39 cellular contexts compared by ENCODE assay signal in the genomic region with DNA sequence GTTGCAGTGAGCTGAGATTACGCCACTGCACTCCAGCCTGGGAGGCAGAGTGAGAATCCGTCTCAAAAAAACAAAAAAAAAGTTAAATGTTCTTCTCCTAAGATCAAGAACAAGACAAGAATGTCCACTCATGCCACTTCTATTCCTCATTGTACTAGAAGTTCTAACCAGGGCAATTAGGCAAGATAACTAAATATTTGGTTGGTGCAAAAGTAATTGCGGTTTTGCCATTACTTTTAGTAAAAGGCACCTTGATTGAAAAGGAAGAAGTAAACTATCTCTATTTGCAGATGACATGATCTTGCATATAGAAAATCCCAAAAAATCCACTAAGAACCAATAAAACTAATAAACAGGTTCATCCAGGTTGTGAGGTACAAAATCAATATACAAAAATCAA. TPM values are rescaled to one million over a fixed set of nuclear protein-coding genes. Genes with fewer than 3 reads are reported as not detected.
"Had no signal": no experiment of that assay in that cellular context is flagged by ENCODE, and none has a peak within 500 bp of the region (broad histone marks: within the 10 kb centered on the region; RNA-seq: fewer than 3 reads in every experiment).

No MANE protein-coding gene starts in this region.

- H3K27me3 Mint-ChIP-seq: activated CD4-positive, alpha-beta memory T cell treated with anti-CD3 and anti-CD28 coated beads for 36 hours had no signal

- H3K36me3 ChIP-seq: adrenal gland, cardiac muscle cell had no signal

- H3K9me3 Mint-ChIP-seq: activated CD4-positive, alpha-beta memory T cell treated with anti-CD3 and anti-CD28 coated beads for 36 hours; activated CD4-positive, alpha-beta T cell treated with anti-CD3 and anti-CD28 coated beads, Interleukin-2, amount 10 ng/mL, durations not matched to agents 24 days and 14 days; activated CD8-positive, alpha-beta T cell treated with anti-CD3 and anti-CD28 coated beads for 36 hours; activated naive CD4-positive, alpha-beta T cell treated with anti-CD3 and anti-CD28 coated beads for 36 hours; activated naive CD4-positive, alpha-beta T cell treated with anti-CD3 and anti-CD28 coated beads, Interleukin-2, amount 50 U/mL, for 72 hours; activated naive CD8-positive, alpha-beta T cell treated with anti-CD3 and anti-CD28 coated beads for 36 hours; activated T-cell treated with anti-CD3 and anti-CD28 coated beads, Interleukin-2, amount 50 U/mL, for 4 hours; activated T-cell treated with anti-CD3 and anti-CD28 coated beads, Interleukin-2, amount 50 U/mL, for 72 hours; activated T-helper 1 cell treated with anti-CD3 and anti-CD28 coated beads, Interleukin-12 subunit alpha, Interleukin-12 subunit beta, Interleukin-2, Interleukin-4 antibody, amounts not matched to agents 30 ng/mL and 10 ng/mL and 1 ng/mL, durations not matched to agents 14 hours and 24 hours and 36 hours; activated T-helper 17 cell treated with anti-CD3 and anti-CD28 coated beads, Interleukin-2, amount 50 U/mL, for 72 hours; central memory CD8-positive, alpha-beta T cell; T-helper 1 cell treated with Interleukin-12 subunit alpha and Interleukin-12 subunit beta and Interleukin-4 antibody, amounts not matched to agents 30 μg/mL and 1 μg/mL, for 36 hours; T-helper 2 cell treated with Interferon-gamma antibody and Interleukin-4, amounts not matched to agents 5 μg/mL and 100 μg/mL, for 36 hours had no signal

- H3K27ac Mint-ChIP-seq: activated B cell treated with CpG ODN at 0.5 μM for 24 hours; activated CD4-positive, alpha-beta memory T cell treated with anti-CD3 and anti-CD28 coated beads for 36 hours; activated CD4-positive, alpha-beta T cell treated with anti-CD3 and anti-CD28 coated beads, Interleukin-2, amount 10 ng/mL, durations not matched to agents 24 days and 14 days; activated CD8-positive, alpha-beta T cell treated with anti-CD3 and anti-CD28 coated beads for 36 hours; activated naive CD4-positive, alpha-beta T cell treated with anti-CD3 and anti-CD28 coated beads for 36 hours; activated naive CD4-positive, alpha-beta T cell treated with anti-CD3 and anti-CD28 coated beads, Interleukin-2, amount 50 U/mL, for 72 hours; activated naive CD8-positive, alpha-beta T cell treated with anti-CD3 and anti-CD28 coated beads for 36 hours; activated T-cell treated with anti-CD3 and anti-CD28 coated beads, Interleukin-2, amount 50 U/mL, for 72 hours; activated T-helper 1 cell treated with anti-CD3 and anti-CD28 coated beads, Interleukin-12 subunit alpha, Interleukin-12 subunit beta, Interleukin-2, Interleukin-4 antibody, amounts not matched to agents 30 ng/mL and 10 ng/mL and 1 ng/mL, durations not matched to agents 14 hours and 24 hours and 36 hours; activated T-helper 17 cell treated with anti-CD3 and anti-CD28 coated beads, Interleukin-2, amount 50 U/mL, for 72 hours; brain; T-helper 1 cell treated with Interleukin-12 subunit alpha and Interleukin-12 subunit beta and Interleukin-4 antibody, amounts not matched to agents 30 μg/mL and 1 μg/mL, for 36 hours; T-helper 2 cell treated with Interferon-gamma antibody and Interleukin-4, amounts not matched to agents 5 μg/mL and 100 μg/mL, for 36 hours had no signal

- FAIRE-seq: bronchial epithelial cell, TTC549 had no signal

- H3K4me3 Mint-ChIP-seq: activated B cell treated with CpG ODN at 0.5 μM for 24 hours; activated CD4-positive, alpha-beta memory T cell treated with anti-CD3 and anti-CD28 coated beads for 36 hours; activated CD4-positive, alpha-beta T cell treated with anti-CD3 and anti-CD28 coated beads, Interleukin-2, amount 10 ng/mL, durations not matched to agents 24 days and 14 days; activated CD8-positive, alpha-beta T cell treated with anti-CD3 and anti-CD28 coated beads for 36 hours; activated naive CD4-positive, alpha-beta T cell treated with anti-CD3 and anti-CD28 coated beads for 36 hours; activated naive CD8-positive, alpha-beta T cell treated with anti-CD3 and anti-CD28 coated beads for 36 hours; activated T-cell treated with anti-CD3 and anti-CD28 coated beads, Interleukin-2, amount 50 U/mL, for 4 hours; activated T-cell treated with anti-CD3 and anti-CD28 coated beads, Interleukin-2, amount 50 U/mL, for 72 hours; activated T-helper 1 cell treated with anti-CD3 and anti-CD28 coated beads, Interleukin-12 subunit alpha, Interleukin-12 subunit beta, Interleukin-2, Interleukin-4 antibody, amounts not matched to agents 30 ng/mL and 10 ng/mL and 1 ng/mL, durations not matched to agents 14 hours and 24 hours and 36 hours; activated T-helper 17 cell treated with anti-CD3 and anti-CD28 coated beads, Interleukin-2, amount 50 U/mL, for 72 hours; brain; central memory CD8-positive, alpha-beta T cell; T-helper 1 cell treated with Interleukin-12 subunit alpha and Interleukin-12 subunit beta and Interleukin-4 antibody, amounts not matched to agents 30 μg/mL and 1 μg/mL, for 36 hours; T-helper 2 cell treated with Interferon-gamma antibody and Interleukin-4, amounts not matched to agents 5 μg/mL and 100 μg/mL, for 36 hours had no signal

- H3K4me1 Mint-ChIP-seq: activated B cell treated with CpG ODN at 0.5 μM for 24 hours; activated CD4-positive, alpha-beta T cell treated with anti-CD3 and anti-CD28 coated beads, Interleukin-2, amount 10 ng/mL, durations not matched to agents 24 days and 14 days; activated naive CD8-positive, alpha-beta T cell treated with anti-CD3 and anti-CD28 coated beads for 36 hours; activated T-helper 17 cell treated with anti-CD3 and anti-CD28 coated beads, Interleukin-2, amount 50 U/mL, for 72 hours; brain; central memory CD8-positive, alpha-beta T cell had no signal

- ATAC-seq: activated CD8-positive, alpha-beta T cell treated with anti-CD3 and anti-CD28 coated beads for 36 hours; activated naive CD4-positive, alpha-beta T cell treated with anti-CD3 and anti-CD28 coated beads, Interleukin-2, amount 50 U/mL, for 72 hours; activated T-cell treated with anti-CD3 and anti-CD28 coated beads, Interleukin-2, amount 50 U/mL, for 4 hours; activated T-cell treated with anti-CD3 and anti-CD28 coated beads, Interleukin-2, amount 50 U/mL, for 72 hours; activated T-helper 17 cell treated with anti-CD3 and anti-CD28 coated beads, Interleukin-2, amount 50 U/mL, for 72 hours had no signal

- H3K4me1 ChIP-seq: adrenal gland had no signal

- H3K4me3 ChIP-seq: adrenal gland, cardiac muscle cell had no signal

- H3K9me3 ChIP-seq: adrenal gland had no signal

- H3K27ac ChIP-seq: adrenal gland, cardiac muscle cell, VCaP had no signal

- H3K36me3 Mint-ChIP-seq: activated CD4-positive, alpha-beta memory T cell treated with anti-CD3 and anti-CD28 coated beads for 36 hours; activated naive CD4-positive, alpha-beta T cell treated with anti-CD3 and anti-CD28 coated beads, Interleukin-2, amount 50 U/mL, for 72 hours; activated naive CD8-positive, alpha-beta T cell treated with anti-CD3 and anti-CD28 coated beads for 36 hours; brain had no signal

- DNase-seq: activated B cell treated with CpG ODN at 0.5 μM for 24 hours; activated CD4-positive, alpha-beta memory T cell treated with anti-CD3 and anti-CD28 coated beads for 36 hours; activated CD4-positive, alpha-beta T cell treated with anti-CD3 and anti-CD28 coated beads for 4 hours; activated CD4-positive, alpha-beta T cell treated with anti-CD3 and anti-CD28 coated beads, Interleukin-2, amount 10 ng/mL, durations not matched to agents 24 days and 14 days; activated CD4-positive, alpha-beta T cell treated with anti-CD3 and anti-CD28 coated beads, Interleukin-2, amount 50 U/mL, for 1 hour; activated CD4-positive, alpha-beta T cell treated with anti-CD3 and anti-CD28 coated beads, Interleukin-2, amount 50 U/mL, for 4 hours; activated CD4-positive, CD25-positive, alpha-beta regulatory T cell treated with anti-CD3 and anti-CD28 coated beads, Interleukin-2, amount 50 U/mL, for 72 hours; activated CD8-positive, alpha-beta memory T cell treated with anti-CD3 and anti-CD28 coated beads, Interleukin-2, amount 50 U/mL, for 4 hours; activated CD8-positive, alpha-beta T cell treated with anti-CD3 and anti-CD28 coated beads for 36 hours; activated effector memory CD4-positive, alpha-beta T cell treated with anti-CD3 and anti-CD28 coated beads, Interleukin-2, amount 50 U/mL, for 16 hours; activated gamma-delta T cell treated with Interleukin-2 at 50 U/mL for 16 hours; activated naive CD4-positive, alpha-beta T cell; activated naive CD4-positive, alpha-beta T cell treated with anti-CD3 and anti-CD28 coated beads for 36 hours; activated naive CD4-positive, alpha-beta T cell treated with anti-CD3 and anti-CD28 coated beads, Interleukin-2, amount 50 U/mL, for 16 hours; activated naive CD8-positive, alpha-beta T cell treated with anti-CD3 and anti-CD28 coated beads for 36 hours; activated T-cell treated with anti-CD3 and anti-CD28 coated beads for 4 hours; activated T-cell treated with anti-CD3 and anti-CD28 coated beads, Interleukin-2, amount 50 U/mL, for 1 hour; activated T-cell treated with anti-CD3 and anti-CD28 coated beads, Interleukin-2, amount 50 U/mL, for 4 hours; activated T-cell treated with anti-CD3 and anti-CD28 coated beads, Interleukin-2, amount 50 U/mL, for 72 hours; adrenal gland; amniotic stem cell; aorta; caudate nucleus; cerebellar nuclear complex; T-helper 2 cell; T-helper 9 cell had no signal

- H3K27me3 ChIP-seq: cardiac muscle cell had no signal

RNA-seq across cellular contexts. Expression of a gene that starts 24.0 kb away (rescaled TPM):
- total RNA-seq: activated B cell treated with CpG ODN at 0.5 μM for 24 hours; activated CD4-positive, alpha-beta memory T cell treated with anti-CD3 and anti-CD28 coated beads for 36 hours; activated CD4-positive, alpha-beta T cell treated with anti-CD3 and anti-CD28 coated beads, Interleukin-2, amount 10 ng/mL, durations not matched to agents 24 days and 14 days; activated T-helper 1 cell treated with anti-CD3 and anti-CD28 coated beads, Interleukin-12 subunit alpha, Interleukin-12 subunit beta, Interleukin-2, Interleukin-4 antibody, amounts not matched to agents 30 ng/mL and 10 ng/mL and 1 ng/mL, durations not matched to agents 14 hours and 24 hours and 36 hours; activated T-helper 17 cell treated with anti-CD3 and anti-CD28 coated beads, Interleukin-2, amount 50 U/mL, for 72 hours; aorta; bronchial epithelial cell had no signal
- polyA plus RNA-seq: adrenal gland, aorta had no signal

RNA-seq across cellular contexts. Expression of a gene that starts 46.4 kb away (rescaled TPM):
- total RNA-seq: activated B cell treated with CpG ODN at 0.5 μM for 24 hours; activated CD4-positive, alpha-beta memory T cell treated with anti-CD3 and anti-CD28 coated beads for 36 hours; activated CD4-positive, alpha-beta T cell treated with anti-CD3 and anti-CD28 coated beads, Interleukin-2, amount 10 ng/mL, durations not matched to agents 24 days and 14 days; activated CD8-positive, alpha-beta memory T cell treated with anti-CD3 and anti-CD28 coated beads for 36 hours; activated CD8-positive, alpha-beta T cell treated with anti-CD3 and anti-CD28 coated beads for 36 hours; activated naive CD4-positive, alpha-beta T cell treated with anti-CD3 and anti-CD28 coated beads for 36 hours; activated naive CD4-positive, alpha-beta T cell treated with anti-CD3 and anti-CD28 coated beads, Interleukin-2, amount 50 U/mL, for 72 hours; activated naive CD8-positive, alpha-beta T cell treated with anti-CD3 and anti-CD28 coated beads for 36 hours; activated T-helper 1 cell treated with anti-CD3 and anti-CD28 coated beads, Interleukin-12 subunit alpha, Interleukin-12 subunit beta, Interleukin-2, Interleukin-4 antibody, amounts not matched to agents 30 ng/mL and 10 ng/mL and 1 ng/mL, durations not matched to agents 14 hours and 24 hours and 36 hours; activated T-helper 17 cell treated with anti-CD3 and anti-CD28 coated beads, Interleukin-2, amount 50 U/mL, for 72 hours; adrenal gland; aorta; bronchial epithelial cell; cardiac muscle cell; chondrocyte had no signal
- polyA plus RNA-seq: aorta, cardiac muscle cell had no signal
